ENCODE assay signal across 1 cellular context in the genomic region with DNA sequence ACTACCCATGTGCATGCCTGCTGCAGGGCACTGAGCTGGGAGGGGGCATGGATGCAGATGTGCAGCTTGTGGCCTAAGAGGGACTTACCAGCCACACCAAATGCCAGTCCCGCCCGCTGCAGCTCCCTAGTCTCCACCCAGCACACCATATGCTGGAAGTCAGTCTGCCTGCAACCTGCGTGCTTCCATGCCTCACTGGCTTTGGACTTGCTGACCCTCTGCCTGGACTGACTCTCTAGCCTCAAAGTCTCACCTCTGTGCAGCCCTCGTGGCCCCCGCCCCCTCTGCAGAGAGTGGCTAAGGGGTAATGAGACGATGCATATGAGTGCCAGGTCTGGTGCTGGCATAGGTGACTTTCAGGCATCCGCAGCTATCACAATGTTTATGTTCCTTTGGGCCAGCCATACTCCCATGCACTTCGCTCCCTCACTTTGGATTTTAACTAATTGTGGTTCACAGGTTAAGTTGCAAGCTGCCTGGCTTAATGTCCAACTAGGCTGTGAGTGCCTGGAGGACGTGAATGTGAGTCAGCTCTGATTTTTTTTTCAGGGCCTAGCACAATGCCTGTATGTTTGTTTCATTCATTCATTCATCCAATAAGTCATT.
TF ChIP-seq lines count a peak whose summit lies in the region.

No MANE protein-coding gene starts in this region.

TF ChIP-seq in HepG2, 621 proteins besides CTCF, POLR2A, EP300 and RAD21 (continued from another document and continues in another):
- TF ChIP-seq NCOA2 (CRISPR knock-in tag; IDR thresholded peaks at IDR 0.05) (no peak), ZNF367 (CRISPR knock-in tag; IDR thresholded peaks at IDR 0.05; ENCODE audit: borderline replicate concordance) (no peak), NFE2 (CRISPR knock-in tag; IDR thresholded peaks at IDR 0.05) (no peak), BCL6 (CRISPR knock-in tag; IDR thresholded peaks at IDR 0.05) (0 out of 2 replicates have a peak, but pooled peaks have one; percentile 6), PCBP2 (optimal IDR thresholded peaks at IDR 0.05; ENCODE audit: low read depth, low read length, poor library complexity, severe bottlenecking) (no peak), FOXK2 (IDR thresholded peaks at IDR 0.05) (no peak), ZNF614 (CRISPR knock-in tag; IDR thresholded peaks at IDR 0.05; ENCODE audit: borderline replicate concordance) (peak; percentile 31; the same call in 1 of the 2 replicates), MBD4 (IDR thresholded peaks at IDR 0.05; ENCODE audit: borderline replicate concordance, low read length) (no peak), CBFB (CRISPR knock-in tag; IDR thresholded peaks at IDR 0.05) (no peak), ZNF207 (IDR thresholded peaks at IDR 0.05; ENCODE audit: borderline replicate concordance) (no peak), ZNF101 (CRISPR knock-in tag; IDR thresholded peaks at IDR 0.05; ENCODE audit: borderline replicate concordance, low read depth) (no peak), ZNF850 (CRISPR knock-in tag; conservative IDR thresholded peaks at IDR 0.05) (no peak), ZNF788 (CRISPR knock-in tag; IDR thresholded peaks at IDR 0.05; ENCODE audit: borderline replicate concordance) (peak; percentile 14; the same call in 1 of the 2 replicates), ZEB1 (IDR thresholded peaks at IDR 0.05; ENCODE audit: insufficient replicate concordance, low read depth) (no peak), IRF2 (CRISPR knock-in tag; IDR thresholded peaks at IDR 0.05) (no peak), NBN (conservative IDR thresholded peaks at IDR 0.05) (no peak), TP53 (CRISPR knock-in tag; conservative IDR thresholded peaks at IDR 0.05) (no peak), DDIT3 (CRISPR knock-in tag; IDR thresholded peaks at IDR 0.05) (no peak), SIX4 (CRISPR knock-in tag; IDR thresholded peaks at IDR 0.05) (no peak), ZNF350 (CRISPR knock-in tag; IDR thresholded peaks at IDR 0.05; ENCODE audit: borderline replicate concordance, low read depth) (no peak), ZNF224 (CRISPR knock-in tag; IDR thresholded peaks at IDR 0.05) (no peak), SP4 (CRISPR knock-in tag; IDR thresholded peaks at IDR 0.05) (no peak), ATAD3A (CRISPR knock-in tag; IDR thresholded peaks at IDR 0.05) (no peak), FOXA3 (CRISPR knock-in tag; IDR thresholded peaks at IDR 0.05) (no peak), MIER2 (CRISPR knock-in tag; IDR thresholded peaks at IDR 0.05) (no peak), HOXA9 (CRISPR knock-in tag; IDR thresholded peaks at IDR 0.05; ENCODE audit: borderline replicate concordance) (no peak), NFIC (IDR thresholded peaks at IDR 0.05; ENCODE audit: low read length) (no peak)
- TF ChIP-seq, protein P1, sequence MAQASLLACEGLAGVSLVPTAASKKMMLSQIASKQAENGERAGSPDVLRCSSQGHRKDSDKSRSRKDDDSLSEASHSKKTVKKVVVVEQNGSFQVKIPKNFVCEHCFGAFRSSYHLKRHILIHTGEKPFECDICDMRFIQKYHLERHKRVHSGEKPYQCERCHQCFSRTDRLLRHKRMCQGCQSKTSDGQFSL (CRISPR knock-in tag; IDR thresholded peaks at IDR 0.05): no peak
- TF ChIP-seq, protein P2, sequence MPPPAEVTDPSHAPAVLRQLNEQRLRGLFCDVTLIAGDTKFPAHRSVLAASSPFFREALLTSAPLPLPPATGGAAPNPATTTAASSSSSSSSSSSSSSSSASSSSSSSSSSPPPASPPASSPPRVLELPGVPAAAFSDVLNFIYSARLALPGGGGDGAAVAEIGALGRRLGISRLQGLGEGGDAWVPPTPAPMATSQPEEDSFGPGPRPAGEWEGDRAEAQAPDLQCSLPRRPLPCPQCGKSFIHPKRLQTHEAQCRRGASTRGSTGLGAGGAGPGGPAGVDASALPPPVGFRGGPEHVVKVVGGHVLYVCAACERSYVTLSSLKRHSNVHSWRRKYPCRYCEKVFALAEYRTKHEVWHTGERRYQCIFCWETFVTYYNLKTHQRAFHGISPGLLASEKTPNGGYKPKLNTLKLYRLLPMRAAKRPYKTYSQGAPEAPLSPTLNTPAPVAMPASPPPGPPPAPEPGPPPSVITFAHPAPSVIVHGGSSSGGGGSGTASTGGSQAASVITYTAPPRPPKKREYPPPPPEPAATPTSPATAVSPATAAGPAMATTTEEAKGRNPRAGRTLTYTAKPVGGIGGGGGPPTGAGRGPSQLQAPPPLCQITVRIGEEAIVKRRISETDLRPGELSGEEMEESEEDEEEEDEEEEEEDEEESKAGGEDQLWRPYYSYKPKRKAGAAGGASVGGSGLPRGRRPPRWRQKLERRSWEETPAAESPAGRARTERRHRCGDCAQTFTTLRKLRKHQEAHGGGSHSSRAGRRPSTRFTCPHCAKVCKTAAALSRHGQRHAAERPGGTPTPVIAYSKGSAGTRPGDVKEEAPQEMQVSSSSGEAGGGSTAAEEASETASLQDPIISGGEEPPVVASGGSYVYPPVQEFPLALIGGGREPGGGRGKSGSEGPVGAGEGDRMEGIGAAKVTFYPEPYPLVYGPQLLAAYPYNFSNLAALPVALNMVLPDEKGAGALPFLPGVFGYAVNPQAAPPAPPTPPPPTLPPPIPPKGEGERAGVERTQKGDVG (CRISPR knock-in tag; IDR thresholded peaks at IDR 0.05; ENCODE audit: borderline replicate concordance): no peak
- TF ChIP-seq, protein P3, sequence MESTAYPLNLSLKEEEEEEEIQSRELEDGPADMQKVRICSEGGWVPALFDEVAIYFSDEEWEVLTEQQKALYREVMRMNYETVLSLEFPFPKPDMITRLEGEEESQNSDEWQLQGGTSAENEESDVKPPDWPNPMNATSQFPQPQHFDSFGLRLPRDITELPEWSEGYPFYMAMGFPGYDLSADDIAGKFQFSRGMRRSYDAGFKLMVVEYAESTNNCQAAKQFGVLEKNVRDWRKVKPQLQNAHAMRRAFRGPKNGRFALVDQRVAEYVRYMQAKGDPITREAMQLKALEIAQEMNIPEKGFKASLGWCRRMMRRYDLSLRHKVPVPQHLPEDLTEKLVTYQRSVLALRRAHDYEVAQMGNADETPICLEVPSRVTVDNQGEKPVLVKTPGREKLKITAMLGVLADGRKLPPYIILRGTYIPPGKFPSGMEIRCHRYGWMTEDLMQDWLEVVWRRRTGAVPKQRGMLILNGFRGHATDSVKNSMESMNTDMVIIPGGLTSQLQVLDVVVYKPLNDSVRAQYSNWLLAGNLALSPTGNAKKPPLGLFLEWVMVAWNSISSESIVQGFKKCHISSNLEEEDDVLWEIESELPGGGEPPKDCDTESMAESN (CRISPR knock-in tag; conservative IDR thresholded peaks at IDR 0.05): no peak
- TF ChIP-seq, protein P4, sequence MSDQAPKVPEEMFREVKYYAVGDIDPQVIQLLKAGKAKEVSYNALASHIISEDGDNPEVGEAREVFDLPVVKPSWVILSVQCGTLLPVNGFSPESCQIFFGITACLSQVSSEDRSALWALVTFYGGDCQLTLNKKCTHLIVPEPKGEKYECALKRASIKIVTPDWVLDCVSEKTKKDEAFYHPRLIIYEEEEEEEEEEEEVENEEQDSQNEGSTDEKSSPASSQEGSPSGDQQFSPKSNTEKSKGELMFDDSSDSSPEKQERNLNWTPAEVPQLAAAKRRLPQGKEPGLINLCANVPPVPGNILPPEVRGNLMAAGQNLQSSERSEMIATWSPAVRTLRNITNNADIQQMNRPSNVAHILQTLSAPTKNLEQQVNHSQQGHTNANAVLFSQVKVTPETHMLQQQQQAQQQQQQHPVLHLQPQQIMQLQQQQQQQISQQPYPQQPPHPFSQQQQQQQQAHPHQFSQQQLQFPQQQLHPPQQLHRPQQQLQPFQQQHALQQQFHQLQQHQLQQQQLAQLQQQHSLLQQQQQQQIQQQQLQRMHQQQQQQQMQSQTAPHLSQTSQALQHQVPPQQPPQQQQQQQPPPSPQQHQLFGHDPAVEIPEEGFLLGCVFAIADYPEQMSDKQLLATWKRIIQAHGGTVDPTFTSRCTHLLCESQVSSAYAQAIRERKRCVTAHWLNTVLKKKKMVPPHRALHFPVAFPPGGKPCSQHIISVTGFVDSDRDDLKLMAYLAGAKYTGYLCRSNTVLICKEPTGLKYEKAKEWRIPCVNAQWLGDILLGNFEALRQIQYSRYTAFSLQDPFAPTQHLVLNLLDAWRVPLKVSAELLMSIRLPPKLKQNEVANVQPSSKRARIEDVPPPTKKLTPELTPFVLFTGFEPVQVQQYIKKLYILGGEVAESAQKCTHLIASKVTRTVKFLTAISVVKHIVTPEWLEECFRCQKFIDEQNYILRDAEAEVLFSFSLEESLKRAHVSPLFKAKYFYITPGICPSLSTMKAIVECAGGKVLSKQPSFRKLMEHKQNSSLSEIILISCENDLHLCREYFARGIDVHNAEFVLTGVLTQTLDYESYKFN (CRISPR knock-in tag; conservative IDR thresholded peaks at IDR 0.05): peak; percentile 78
- TF ChIP-seq, protein P5, sequence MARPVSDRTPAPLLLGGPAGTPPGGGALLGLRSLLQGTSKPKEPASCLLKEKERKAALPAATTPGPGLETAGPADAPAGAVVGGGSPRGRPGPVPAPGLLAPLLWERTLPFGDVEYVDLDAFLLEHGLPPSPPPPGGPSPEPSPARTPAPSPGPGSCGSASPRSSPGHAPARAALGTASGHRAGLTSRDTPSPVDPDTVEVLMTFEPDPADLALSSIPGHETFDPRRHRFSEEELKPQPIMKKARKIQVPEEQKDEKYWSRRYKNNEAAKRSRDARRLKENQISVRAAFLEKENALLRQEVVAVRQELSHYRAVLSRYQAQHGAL (CRISPR knock-in tag; IDR thresholded peaks at IDR 0.05; ENCODE audit: not compliant biosample characterization): no peak
- TF ChIP-seq, protein P6, sequence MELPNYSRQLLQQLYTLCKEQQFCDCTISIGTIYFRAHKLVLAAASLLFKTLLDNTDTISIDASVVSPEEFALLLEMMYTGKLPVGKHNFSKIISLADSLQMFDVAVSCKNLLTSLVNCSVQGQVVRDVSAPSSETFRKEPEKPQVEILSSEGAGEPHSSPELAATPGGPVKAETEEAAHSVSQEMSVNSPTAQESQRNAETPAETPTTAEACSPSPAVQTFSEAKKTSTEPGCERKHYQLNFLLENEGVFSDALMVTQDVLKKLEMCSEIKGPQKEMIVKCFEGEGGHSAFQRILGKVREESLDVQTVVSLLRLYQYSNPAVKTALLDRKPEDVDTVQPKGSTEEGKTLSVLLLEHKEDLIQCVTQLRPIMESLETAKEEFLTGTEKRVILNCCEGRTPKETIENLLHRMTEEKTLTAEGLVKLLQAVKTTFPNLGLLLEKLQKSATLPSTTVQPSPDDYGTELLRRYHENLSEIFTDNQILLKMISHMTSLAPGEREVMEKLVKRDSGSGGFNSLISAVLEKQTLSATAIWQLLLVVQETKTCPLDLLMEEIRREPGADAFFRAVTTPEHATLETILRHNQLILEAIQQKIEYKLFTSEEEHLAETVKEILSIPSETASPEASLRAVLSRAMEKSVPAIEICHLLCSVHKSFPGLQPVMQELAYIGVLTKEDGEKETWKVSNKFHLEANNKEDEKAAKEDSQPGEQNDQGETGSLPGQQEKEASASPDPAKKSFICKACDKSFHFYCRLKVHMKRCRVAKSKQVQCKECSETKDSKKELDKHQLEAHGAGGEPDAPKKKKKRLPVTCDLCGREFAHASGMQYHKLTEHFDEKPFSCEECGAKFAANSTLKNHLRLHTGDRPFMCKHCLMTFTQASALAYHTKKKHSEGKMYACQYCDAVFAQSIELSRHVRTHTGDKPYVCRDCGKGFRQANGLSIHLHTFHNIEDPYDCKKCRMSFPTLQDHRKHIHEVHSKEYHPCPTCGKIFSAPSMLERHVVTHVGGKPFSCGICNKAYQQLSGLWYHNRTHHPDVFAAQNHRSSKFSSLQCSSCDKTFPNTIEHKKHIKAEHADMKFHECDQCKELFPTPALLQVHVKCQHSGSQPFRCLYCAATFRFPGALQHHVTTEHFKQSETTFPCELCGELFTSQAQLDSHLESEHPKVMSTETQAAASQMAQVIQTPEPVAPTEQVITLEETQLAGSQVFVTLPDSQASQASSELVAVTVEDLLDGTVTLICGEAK (IDR thresholded peaks at IDR 0.05): no peak
- TF ChIP-seq, protein P6 (CRISPR knock-in tag; IDR thresholded peaks at IDR 0.05): no peak
